16 cellular contexts compared by ENCODE assay signal in genomic region chr6:79072640-79073181, GRCh38. TPM values are rescaled to one million over a fixed set of nuclear protein-coding genes. Genes with fewer than 3 reads are reported as not detected.
DNase-seq lines count a peak whose midpoint lies in the region; ATAC-seq and TF ChIP-seq lines count a peak whose summit lies in the region.
"Had no signal": no experiment of that assay in that cellular context is flagged by ENCODE, and none has a peak within 500 bp of the region (broad histone marks: within the 10 kb centered on the region; RNA-seq: fewer than 3 reads in every experiment).

No MANE protein-coding gene starts in this region.

- peaks cover 15% of the 10 kb centered on the region for H3K4me1 Mint-ChIP-seq in activated T-helper 17 cell treated with anti-CD3 and anti-CD28 coated beads, Interleukin-2, amount 50 U/mL, for 72 hours

- no peak for TF ChIP-seq CTCF in GM10266 (IDR thresholded peaks at IDR 0.05; ENCODE audit: control insufficient read depth, insufficient read depth, low read depth, missing control alignments)

- H3K36me3 Mint-ChIP-seq in activated T-helper 17 cell treated with anti-CD3 and anti-CD28 coated beads, Interleukin-2, amount 50 U/mL, for 72 hours (ENCODE audit: low read depth) = peaks cover 58% of the 10 kb centered on the region
- H3K36me3 Mint-ChIP-seq: naive B cell had no signal

- ATAC-seq in GM18873 (IDR thresholded peaks at IDR 0.05; ENCODE audit: low FRiP score, unreplicated experiment) (peak; percentile 47), HG03280 (IDR thresholded peaks at IDR 0.05; ENCODE audit: unreplicated experiment) (peak; percentile 24), GM21717 (IDR thresholded peaks at IDR 0.05; ENCODE audit: unreplicated experiment) (no peak)
- peak; percentile 39 for ATAC-seq in activated T-helper 17 cell treated with anti-CD3 and anti-CD28 coated beads, Interleukin-2, amount 50 U/mL, for 72 hours (replicated peaks)
- ATAC-seq: body of pancreas had no signal

- H3K27ac ChIP-seq in caudate nucleus (ENCODE audit: low read depth, low read length) = no peak overlapping the region
- H3K27ac ChIP-seq: body of pancreas, thoracic aorta had no signal

- no peaks in the 10 kb centered on the region for H3K27me3 Mint-ChIP-seq in activated T-helper 17 cell treated with anti-CD3 and anti-CD28 coated beads, Interleukin-2, amount 50 U/mL, for 72 hours
- H3K27me3 Mint-ChIP-seq: naive B cell, progenitor cell of endocrine pancreas had no signal

- peak overlapping the region; percentile 47 for H3K4me3 Mint-ChIP-seq in activated T-helper 17 cell treated with anti-CD3 and anti-CD28 coated beads, Interleukin-2, amount 50 U/mL, for 72 hours
- H3K4me3 Mint-ChIP-seq: naive B cell had no signal

- H3K9me3 Mint-ChIP-seq in activated T-helper 17 cell treated with anti-CD3 and anti-CD28 coated beads, Interleukin-2, amount 50 U/mL, for 72 hours = no peaks in the 10 kb centered on the region
- H3K9me3 Mint-ChIP-seq: naive B cell had no signal

- DNase-seq in GM10266 (ENCODE audit: extremely low spot score) = peak; percentile 30
- no peak for DNase-seq in caudate nucleus (lab: John Stamatoyannopoulos, UW)
- no peak for DNase-seq in NAMALWA (ENCODE audit: low spot score)
- DNase-seq in activated CD4-positive, alpha-beta T cell treated with anti-CD3 and anti-CD28 coated beads for 4 hours = no peak
- DNase-seq: AML-193; body of pancreas; DMS 273 treated with DMSO at 0.1 percent for 48 hours; effector memory CD4-positive, alpha-beta T cell; naive B cell; NCI-H1417 had no signal

- H3K27ac Mint-ChIP-seq in activated T-helper 17 cell treated with anti-CD3 and anti-CD28 coated beads, Interleukin-2, amount 50 U/mL, for 72 hours = peak overlapping the region; percentile 37
- H3K27ac Mint-ChIP-seq: progenitor cell of endocrine pancreas had no signal

RNA-seq across cellular contexts. Expression of gene PHIP, which starts 5.3 kb away (rescaled TPM):
- 10 to 100 TPM; 28.7 to 31.3 TPM for total RNA-seq in activated T-helper 17 cell treated with anti-CD3 and anti-CD28 coated beads, Interleukin-2, amount 50 U/mL, for 72 hours
